ENCODE assay signal across 20 cellular contexts in the genomic region with DNA sequence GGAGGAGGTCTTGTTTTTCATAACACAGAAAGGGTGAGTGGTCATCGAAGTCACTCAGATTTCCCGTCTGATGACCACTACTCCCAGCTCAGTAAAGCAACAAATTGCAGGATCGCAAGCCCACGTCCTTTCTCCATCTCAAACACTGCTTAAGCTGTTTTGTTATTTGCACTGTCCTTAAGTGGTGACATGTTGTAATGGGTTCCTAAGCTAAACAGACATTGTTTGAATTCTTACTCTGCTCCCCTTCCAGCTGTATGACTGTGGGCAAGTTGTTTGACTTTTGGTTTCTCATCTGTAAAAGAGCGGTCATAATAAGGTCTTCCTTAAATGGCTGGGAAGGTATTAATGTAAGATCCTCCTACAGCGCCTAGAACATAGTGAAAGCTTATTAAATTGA.
A peak's percentile ranks its signal among the peaks of the same experiment; 100 is the strongest.
DNase-seq lines count a peak whose midpoint lies in the region; ATAC-seq, FAIRE-seq and TF ChIP-seq lines count a peak whose summit lies in the region.
"Had no signal": no experiment of that assay in that cellular context is flagged by ENCODE, and none has a peak within 500 bp of the region (broad histone marks: within the 10 kb centered on the region; RNA-seq: fewer than 3 reads in every experiment).

No MANE protein-coding gene starts in this region.

- no peak overlapping the region for H4K91ac ChIP-seq in trophoblast cell (ENCODE audit: low read depth, low read length)

- H3K23ac ChIP-seq in trophoblast cell (ENCODE audit: low read length), result no peak overlapping the region

- TF ChIP-seq CTCF in bronchial epithelial cell (IDR thresholded peaks at IDR 0.05; ENCODE audit: insufficient read depth, low read length, severe bottlenecking) (no peak), lower lobe of right lung (IDR thresholded peaks at IDR 0.05) (no peak), upper lobe of right lung (IDR thresholded peaks at IDR 0.05) (no peak)

- H3K36me3 ChIP-seq in bronchial epithelial cell (ENCODE audit: control insufficient read depth, insufficient read depth, low read length) (peaks cover 1% of the 10 kb centered on the region), lower lobe of right lung (peaks cover 5% of the 10 kb centered on the region), trophoblast cell (ENCODE audit: control insufficient read depth in 1 of 2, insufficient read depth in 2 of 2, low read length in 2 of 2) (peaks cover 4% of the 10 kb centered on the region in 2 experiments), upper lobe of right lung (no peaks in the 10 kb centered on the region)

- DNase-seq in bronchial epithelial cell (ENCODE audit: low read depth) (no peak), lower lobe of right lung (no peak), trophoblast cell (peak in 1 of 2 donors; percentile 58), upper lobe of right lung (no peak), NCI-H446 treated with DMSO at 0.1 percent for 48 hours (lab: John Stamatoyannopoulos, UW) (no peak), putamen (ENCODE audit: low spot score) (no peak), T-helper 9 cell (no peak)
- DNase-seq: 8988T; C1 segment of cervical spinal cord; Calu3; CD4-positive, alpha-beta memory T cell; COR-L47; DMS53; DMS79 treated with DMSO at 0.1 percent for 48 hours; GF-D8; H9 had no signal

- no peaks in the 10 kb centered on the region for H3K9me3 ChIP-seq in lower lobe of right lung
- H3K9me3 ChIP-seq in trophoblast cell (ENCODE audit: insufficient read depth, low read depth, low read length), result no peaks in the 10 kb centered on the region
- H3K9me3 ChIP-seq in upper lobe of right lung, result no peaks in the 10 kb centered on the region

- H3K14ac ChIP-seq in trophoblast cell (ENCODE audit: low read length), result no peak overlapping the region

- no peak overlapping the region for H4K8ac ChIP-seq in trophoblast cell (ENCODE audit: low read depth, low read length)

- no peak overlapping the region for H4K12ac ChIP-seq in trophoblast cell (ENCODE audit: low read depth, low read length)

- H3K79me2 ChIP-seq in trophoblast cell (ENCODE audit: control insufficient read depth, insufficient read depth, low read length, poor library complexity), result peaks cover 2% of the 10 kb centered on the region

- ATAC-seq in lower lobe of right lung (peak; percentile 84 to 86), upper lobe of right lung (peak; percentile 83)
- ATAC-seq: GM23338, HCT116 had no signal

- H2BK12ac ChIP-seq in trophoblast cell (ENCODE audit: low read length), result no peak overlapping the region

- no peak overlapping the region for H2AK5ac ChIP-seq in trophoblast cell (ENCODE audit: low read length)

- H3K27me3 ChIP-seq in bronchial epithelial cell (ENCODE audit: control insufficient read depth, insufficient read depth, low read length) (no peaks in the 10 kb centered on the region), lower lobe of right lung (ENCODE audit: low read depth) (no peaks in the 10 kb centered on the region), trophoblast cell (ENCODE audit: insufficient read depth, low read length) (no peaks in the 10 kb centered on the region), upper lobe of right lung (no peaks in the 10 kb centered on the region)

- no CpG with 5 or more reads among the region's 6 CpGs for WGBS in trophoblast cell (ENCODE audit: extremely low coverage, insufficient coverage, insufficient read length)

- no peak overlapping the region for H3K9ac ChIP-seq in trophoblast cell (ENCODE audit: low read length)

- no peak overlapping the region for H3K27ac ChIP-seq in lower lobe of right lung
- H3K27ac ChIP-seq in trophoblast cell (ENCODE audit: low read depth, low read length), result peak overlapping the region; percentile 19
- H3K27ac ChIP-seq in upper lobe of right lung, result no peak overlapping the region

- H3K4me2 ChIP-seq in trophoblast cell (ENCODE audit: low read length), result no peak overlapping the region
- H3K4me2 ChIP-seq: GM23338 had no signal

- peak; percentile 18 for FAIRE-seq in bronchial epithelial cell (lab: Jason Lieb, UNC)
- FAIRE-seq: GM12891, GM18507 had no signal

- no peak overlapping the region for H2BK5ac ChIP-seq in trophoblast cell (ENCODE audit: low read depth, low read length, poor library complexity)

- no peak overlapping the region for H2BK120ac ChIP-seq in trophoblast cell (ENCODE audit: insufficient read depth, low read length, poor library complexity)

- H3K4me1 ChIP-seq in lower lobe of right lung (peaks cover 17% of the 10 kb centered on the region), trophoblast cell (ENCODE audit: control insufficient read depth in 1 of 2, insufficient read depth in 2 of 2, low read length in 2 of 2) (peaks cover 13 to 17% of the 10 kb centered on the region in 2 experiments), upper lobe of right lung (peaks cover 4% of the 10 kb centered on the region)

- H3K4ac ChIP-seq in trophoblast cell (ENCODE audit: low read depth, low read length), result no peak overlapping the region

- H3K79me1 ChIP-seq in trophoblast cell (ENCODE audit: low read length), result peaks cover 14% of the 10 kb centered on the region

- no peak overlapping the region for H3K18ac ChIP-seq in trophoblast cell (ENCODE audit: low read length)

- intact Hi-C loops in lower lobe of right lung (cut with DNase I) (no loop called here), upper lobe of right lung (cut with DNase I) (no loop called here)

- no peak overlapping the region for H2AFZ ChIP-seq in trophoblast cell (ENCODE audit: insufficient read depth, low read length, poor library complexity)
- H2AFZ ChIP-seq: GM23338 had no signal

- H3K4me3 ChIP-seq in bronchial epithelial cell (ENCODE audit: low read depth, low read length) (no peak overlapping the region), lower lobe of right lung (no peak overlapping the region), trophoblast cell (ENCODE audit: low read depth, low read length) (no peak overlapping the region), upper lobe of right lung (no peak overlapping the region)
- H3K4me3 ChIP-seq: GM23338 had no signal
